ENCODE assay signal across 1 cellular context in the genomic region with DNA sequence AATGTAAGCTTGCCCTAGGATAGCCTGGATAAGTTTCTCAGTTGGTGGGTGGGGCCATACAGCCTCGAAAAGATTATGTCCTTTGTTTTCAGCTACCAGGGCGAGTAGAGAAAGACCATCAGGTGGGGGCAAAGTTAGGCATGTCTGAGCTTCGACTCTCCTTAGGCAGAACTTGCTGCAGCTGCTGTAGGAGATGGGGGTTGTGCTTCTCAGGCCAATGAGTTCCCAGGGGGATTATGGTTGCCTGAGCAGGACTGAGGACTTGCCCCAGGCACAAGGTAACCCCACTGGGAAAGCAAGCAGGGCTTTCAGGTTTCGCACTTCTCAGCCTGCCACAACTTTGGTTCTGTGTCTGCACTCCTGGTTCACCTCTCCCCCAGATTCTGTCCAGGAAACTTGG.
TF ChIP-seq lines count a peak whose summit lies in the region.

No MANE protein-coding gene starts in this region.

TF ChIP-seq in WTC11, 78 proteins besides CTCF, POLR2A, EP300 and RAD21:
- TF ChIP-seq GTF2I (CRISPR knock-in tag; conservative IDR thresholded peaks at IDR 0.05), result no peak
- TF ChIP-seq, protein P1, sequence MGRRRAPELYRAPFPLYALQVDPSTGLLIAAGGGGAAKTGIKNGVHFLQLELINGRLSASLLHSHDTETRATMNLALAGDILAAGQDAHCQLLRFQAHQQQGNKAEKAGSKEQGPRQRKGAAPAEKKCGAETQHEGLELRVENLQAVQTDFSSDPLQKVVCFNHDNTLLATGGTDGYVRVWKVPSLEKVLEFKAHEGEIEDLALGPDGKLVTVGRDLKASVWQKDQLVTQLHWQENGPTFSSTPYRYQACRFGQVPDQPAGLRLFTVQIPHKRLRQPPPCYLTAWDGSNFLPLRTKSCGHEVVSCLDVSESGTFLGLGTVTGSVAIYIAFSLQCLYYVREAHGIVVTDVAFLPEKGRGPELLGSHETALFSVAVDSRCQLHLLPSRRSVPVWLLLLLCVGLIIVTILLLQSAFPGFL (CRISPR knock-in tag; IDR thresholded peaks at IDR 0.05; ENCODE audit: borderline replicate concordance), result no peak
- TF ChIP-seq, protein P2, sequence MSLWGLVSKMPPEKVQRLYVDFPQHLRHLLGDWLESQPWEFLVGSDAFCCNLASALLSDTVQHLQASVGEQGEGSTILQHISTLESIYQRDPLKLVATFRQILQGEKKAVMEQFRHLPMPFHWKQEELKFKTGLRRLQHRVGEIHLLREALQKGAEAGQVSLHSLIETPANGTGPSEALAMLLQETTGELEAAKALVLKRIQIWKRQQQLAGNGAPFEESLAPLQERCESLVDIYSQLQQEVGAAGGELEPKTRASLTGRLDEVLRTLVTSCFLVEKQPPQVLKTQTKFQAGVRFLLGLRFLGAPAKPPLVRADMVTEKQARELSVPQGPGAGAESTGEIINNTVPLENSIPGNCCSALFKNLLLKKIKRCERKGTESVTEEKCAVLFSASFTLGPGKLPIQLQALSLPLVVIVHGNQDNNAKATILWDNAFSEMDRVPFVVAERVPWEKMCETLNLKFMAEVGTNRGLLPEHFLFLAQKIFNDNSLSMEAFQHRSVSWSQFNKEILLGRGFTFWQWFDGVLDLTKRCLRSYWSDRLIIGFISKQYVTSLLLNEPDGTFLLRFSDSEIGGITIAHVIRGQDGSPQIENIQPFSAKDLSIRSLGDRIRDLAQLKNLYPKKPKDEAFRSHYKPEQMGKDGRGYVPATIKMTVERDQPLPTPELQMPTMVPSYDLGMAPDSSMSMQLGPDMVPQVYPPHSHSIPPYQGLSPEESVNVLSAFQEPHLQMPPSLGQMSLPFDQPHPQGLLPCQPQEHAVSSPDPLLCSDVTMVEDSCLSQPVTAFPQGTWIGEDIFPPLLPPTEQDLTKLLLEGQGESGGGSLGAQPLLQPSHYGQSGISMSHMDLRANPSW (CRISPR knock-in tag; conservative IDR thresholded peaks at IDR 0.05; ENCODE audit: low read depth), result no peak
- TF ChIP-seq, protein P3, sequence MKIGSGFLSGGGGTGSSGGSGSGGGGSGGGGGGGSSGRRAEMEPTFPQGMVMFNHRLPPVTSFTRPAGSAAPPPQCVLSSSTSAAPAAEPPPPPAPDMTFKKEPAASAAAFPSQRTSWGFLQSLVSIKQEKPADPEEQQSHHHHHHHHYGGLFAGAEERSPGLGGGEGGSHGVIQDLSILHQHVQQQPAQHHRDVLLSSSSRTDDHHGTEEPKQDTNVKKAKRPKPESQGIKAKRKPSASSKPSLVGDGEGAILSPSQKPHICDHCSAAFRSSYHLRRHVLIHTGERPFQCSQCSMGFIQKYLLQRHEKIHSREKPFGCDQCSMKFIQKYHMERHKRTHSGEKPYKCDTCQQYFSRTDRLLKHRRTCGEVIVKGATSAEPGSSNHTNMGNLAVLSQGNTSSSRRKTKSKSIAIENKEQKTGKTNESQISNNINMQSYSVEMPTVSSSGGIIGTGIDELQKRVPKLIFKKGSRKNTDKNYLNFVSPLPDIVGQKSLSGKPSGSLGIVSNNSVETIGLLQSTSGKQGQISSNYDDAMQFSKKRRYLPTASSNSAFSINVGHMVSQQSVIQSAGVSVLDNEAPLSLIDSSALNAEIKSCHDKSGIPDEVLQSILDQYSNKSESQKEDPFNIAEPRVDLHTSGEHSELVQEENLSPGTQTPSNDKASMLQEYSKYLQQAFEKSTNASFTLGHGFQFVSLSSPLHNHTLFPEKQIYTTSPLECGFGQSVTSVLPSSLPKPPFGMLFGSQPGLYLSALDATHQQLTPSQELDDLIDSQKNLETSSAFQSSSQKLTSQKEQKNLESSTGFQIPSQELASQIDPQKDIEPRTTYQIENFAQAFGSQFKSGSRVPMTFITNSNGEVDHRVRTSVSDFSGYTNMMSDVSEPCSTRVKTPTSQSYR (CRISPR knock-in tag; IDR thresholded peaks at IDR 0.05), result no peak
- no peak for TF ChIP-seq EMX1 (CRISPR knock-in tag; IDR thresholded peaks at IDR 0.05)
- TF ChIP-seq, protein P4, sequence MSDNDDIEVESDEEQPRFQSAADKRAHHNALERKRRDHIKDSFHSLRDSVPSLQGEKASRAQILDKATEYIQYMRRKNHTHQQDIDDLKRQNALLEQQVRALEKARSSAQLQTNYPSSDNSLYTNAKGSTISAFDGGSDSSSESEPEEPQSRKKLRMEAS (CRISPR knock-in tag; IDR thresholded peaks at IDR 0.05), result no peak
- TF ChIP-seq SMAD4 (CRISPR knock-in tag; IDR thresholded peaks at IDR 0.05), result no peak
- no peak for TF ChIP-seq CBFB (CRISPR knock-in tag; IDR thresholded peaks at IDR 0.05; ENCODE audit: low read depth)
- TF ChIP-seq SP1 (CRISPR knock-in tag; conservative IDR thresholded peaks at IDR 0.05), result no peak
- no peak for TF ChIP-seq ESRRA (CRISPR knock-in tag; IDR thresholded peaks at IDR 0.05; ENCODE audit: borderline replicate concordance)
